ENCODE assay signal across 8 cellular contexts in the genomic region with DNA sequence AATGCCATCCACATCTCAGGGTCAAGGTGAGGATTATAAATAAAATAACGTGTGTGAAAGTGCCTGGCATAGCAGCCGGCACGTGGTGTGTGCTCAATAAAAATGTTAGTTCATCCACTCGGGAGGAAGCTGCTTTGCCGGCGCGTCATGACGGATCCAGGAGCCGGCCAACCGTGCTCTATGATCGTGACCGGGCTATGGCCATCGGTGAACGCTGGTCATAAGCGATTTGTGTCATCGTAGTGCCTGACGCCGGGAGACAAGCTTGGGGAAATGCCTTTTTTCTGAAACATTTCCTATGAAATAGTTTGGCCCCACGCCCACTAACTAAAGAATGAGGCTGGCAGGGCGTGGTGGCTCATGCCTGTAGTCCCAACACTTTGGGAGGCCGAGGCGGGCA.
DNase-seq lines count a peak whose midpoint lies in the region; ATAC-seq and TF ChIP-seq lines count a peak whose summit lies in the region.

No MANE protein-coding gene starts in this region.

- H4K20me1 ChIP-seq in Karpas-422 (ENCODE audit: insufficient read depth, low read depth, low read length) (no peaks in the 10 kb centered on the region), OCI-LY7 (ENCODE audit: insufficient read depth, low read length) (no peaks in the 10 kb centered on the region)

- intact Hi-C loops in OCI-LY7 (cut with micrococcal nuclease; ENCODE audit: unreplicated experiment): no loop called here

- BruUV-seq in OCI-LY7 (replicated peaks; lab: Mats Ljungman, UMichigan): no TSS peak

- DNase-seq in HS-5 (ENCODE audit: low read depth): peak; percentile 77
- peak; percentile 38 for DNase-seq in astrocyte of the cerebellum (ENCODE audit: low read depth)
- DNase-seq in stimulated activated effector memory CD8-positive, alpha-beta T cell treated with anti-CD3 and anti-CD28 coated beads, Interleukin-12 subunit alpha, Interleukin-12 subunit beta, amount 100 ng/mL, for 72 hours (ENCODE audit: low spot score in 2 of 2): no peak
- no peak for DNase-seq in Karpas-422
- DNase-seq in OCI-LY7 (ENCODE audit: low spot score): no peak
- no peak for DNase-seq in NCI-H128 (lab: John Stamatoyannopoulos, UW; ENCODE audit: unreplicated experiment)

- no peak for TF ChIP-seq POLR2A in GM18505 (IDR thresholded peaks at IDR 0.05; ENCODE audit: borderline replicate concordance, extremely low read depth, insufficient read depth, insufficient read length)

- H3K27ac Mint-ChIP-seq in stimulated activated effector memory CD8-positive, alpha-beta T cell treated with anti-CD3 and anti-CD28 coated beads, Interleukin-12 subunit alpha, Interleukin-12 subunit beta, amount 100 ng/mL, for 72 hours: no peak overlapping the region

- H3K4me3 ChIP-seq in astrocyte of the cerebellum (ENCODE audit: low read depth, low read length): peak overlapping the region; percentile 41
- H3K4me3 ChIP-seq in iPS-15b (ENCODE audit: low read depth, low read length): peak overlapping the region; percentile 53
- H3K4me3 ChIP-seq in Karpas-422 (ENCODE audit: low read length): no peak overlapping the region
- H3K4me3 ChIP-seq in OCI-LY7 (ENCODE audit: low read depth, low read length, poor library complexity, severe bottlenecking): no peak overlapping the region

- TF ChIP-seq CTCF in astrocyte of the cerebellum (IDR thresholded peaks at IDR 0.05; ENCODE audit: low read depth, low read length, missing control alignments) (no peak), OCI-LY7 (conservative IDR thresholded peaks at IDR 0.05; ENCODE audit: low read length) (no peak)

- CTCF ChIA-PET in OCI-LY7 (lab: Charles Lee; ENCODE audit: unreplicated experiment): no interaction called here

- H3K27ac ChIP-seq in Karpas-422 (ENCODE audit: low read length) (no peak overlapping the region), OCI-LY7 (ENCODE audit: low read depth, low read length, poor library complexity, severe bottlenecking) (no peak overlapping the region)

- H3K4me3 Mint-ChIP-seq in stimulated activated effector memory CD8-positive, alpha-beta T cell treated with anti-CD3 and anti-CD28 coated beads, Interleukin-12 subunit alpha, Interleukin-12 subunit beta, amount 100 ng/mL, for 72 hours: peak overlapping the region; percentile 55

- in situ Hi-C loops in astrocyte of the cerebellum (cut with HindIII; ENCODE audit: low sequenced_read_pairs): loop anchor here (5.0 kb wide), 1 partner anchor 100 kb away; no protein-coding TSS in a partner anchor

- H2AFZ ChIP-seq in Karpas-422 (ENCODE audit: low read length): no peak overlapping the region
- no peak overlapping the region for H2AFZ ChIP-seq in OCI-LY7 (ENCODE audit: low read length)

- POLR2A ChIA-PET in OCI-LY7 (lab: Charles Lee): no interaction called here

- H3K36me3 Mint-ChIP-seq in stimulated activated effector memory CD8-positive, alpha-beta T cell treated with anti-CD3 and anti-CD28 coated beads, Interleukin-12 subunit alpha, Interleukin-12 subunit beta, amount 100 ng/mL, for 72 hours: no peaks in the 10 kb centered on the region

- H3K36me3 ChIP-seq in iPS-15b (ENCODE audit: control insufficient read depth, insufficient read depth, low read length) (no peaks in the 10 kb centered on the region), Karpas-422 (ENCODE audit: insufficient read depth, low read length) (no peaks in the 10 kb centered on the region), OCI-LY7 (ENCODE audit: insufficient read depth, low read length) (no peaks in the 10 kb centered on the region)

- H3K79me2 ChIP-seq in Karpas-422 (ENCODE audit: low read length): no peaks in the 10 kb centered on the region
- no peaks in the 10 kb centered on the region for H3K79me2 ChIP-seq in OCI-LY7 (ENCODE audit: insufficient read depth, low read depth, low read length)

- no peak overlapping the region for H3K9ac ChIP-seq in iPS-15b (ENCODE audit: low read depth, low read length)
- H3K9ac ChIP-seq in Karpas-422 (ENCODE audit: low read length): no peak overlapping the region

- no peaks in the 10 kb centered on the region for H3K9me3 ChIP-seq in iPS-15b (ENCODE audit: control insufficient read depth, insufficient read depth, low read length)
- H3K9me3 ChIP-seq in Karpas-422 (ENCODE audit: low read length): no peaks in the 10 kb centered on the region
- no peaks in the 10 kb centered on the region for H3K9me3 ChIP-seq in OCI-LY7 (ENCODE audit: low read length)

- H3K27me3 ChIP-seq in iPS-15b (ENCODE audit: control insufficient read depth, insufficient read depth, low read length) (peaks cover 30% of the 10 kb centered on the region), Karpas-422 (ENCODE audit: low read length) (no peaks in the 10 kb centered on the region)

- ATAC-seq in stimulated activated effector memory CD8-positive, alpha-beta T cell treated with anti-CD3 and anti-CD28 coated beads, Interleukin-12 subunit alpha, Interleukin-12 subunit beta, amount 100 ng/mL, for 72 hours: no peak
- ATAC-seq in GM18505 (IDR thresholded peaks at IDR 0.05; ENCODE audit: unreplicated experiment): no peak

- H3K4me1 ChIP-seq in iPS-15b (ENCODE audit: control insufficient read depth, insufficient read depth, low read length): peaks cover 4% of the 10 kb centered on the region
- H3K4me1 ChIP-seq in Karpas-422 (ENCODE audit: low read length): no peaks in the 10 kb centered on the region
- H3K4me1 ChIP-seq in OCI-LY7 (ENCODE audit: insufficient read depth, low read length, poor library complexity, severe bottlenecking): no peaks in the 10 kb centered on the region

- H3K4me1 Mint-ChIP-seq in stimulated activated effector memory CD8-positive, alpha-beta T cell treated with anti-CD3 and anti-CD28 coated beads, Interleukin-12 subunit alpha, Interleukin-12 subunit beta, amount 100 ng/mL, for 72 hours: peaks cover 10% of the 10 kb centered on the region

- H3K9me3 Mint-ChIP-seq in stimulated activated effector memory CD8-positive, alpha-beta T cell treated with anti-CD3 and anti-CD28 coated beads, Interleukin-12 subunit alpha, Interleukin-12 subunit beta, amount 100 ng/mL, for 72 hours: peaks cover 4% of the 10 kb centered on the region

- H3K4me2 ChIP-seq in Karpas-422 (ENCODE audit: low read depth, low read length, poor library complexity, severe bottlenecking) (no peak overlapping the region), OCI-LY7 (ENCODE audit: low read length) (no peak overlapping the region)

- H3K9me2 ChIP-seq in Karpas-422 (replicated peaks; ENCODE audit: insufficient read depth, low read length) (no peaks in the 10 kb centered on the region), OCI-LY7 (ENCODE audit: insufficient read depth, low read length) (no peaks in the 10 kb centered on the region)

Comparison
In these comparisons a context has a peak if more than half of its experiments do, and no peak if none do; other contexts are left out.
1. DNase-seq: peak in HS-5 (single experiment) and astrocyte of the cerebellum (single experiment); none in stimulated activated effector memory CD8-positive, alpha-beta T cell treated with anti-CD3 and anti-CD28 coated beads, Interleukin-12 subunit alpha, Interleukin-12 subunit beta, amount 100 ng/mL, for 72 hours (0 of 2), Karpas-422 (single experiment), OCI-LY7 (single experiment) and NCI-H128 (single experiment).
2. H3K4me3 ChIP-seq: peak in astrocyte of the cerebellum (single experiment) and iPS-15b (single experiment); none in Karpas-422 (single experiment) and OCI-LY7 (single experiment).